ENCODE assay signal across 2 cellular contexts in the genomic region with DNA sequence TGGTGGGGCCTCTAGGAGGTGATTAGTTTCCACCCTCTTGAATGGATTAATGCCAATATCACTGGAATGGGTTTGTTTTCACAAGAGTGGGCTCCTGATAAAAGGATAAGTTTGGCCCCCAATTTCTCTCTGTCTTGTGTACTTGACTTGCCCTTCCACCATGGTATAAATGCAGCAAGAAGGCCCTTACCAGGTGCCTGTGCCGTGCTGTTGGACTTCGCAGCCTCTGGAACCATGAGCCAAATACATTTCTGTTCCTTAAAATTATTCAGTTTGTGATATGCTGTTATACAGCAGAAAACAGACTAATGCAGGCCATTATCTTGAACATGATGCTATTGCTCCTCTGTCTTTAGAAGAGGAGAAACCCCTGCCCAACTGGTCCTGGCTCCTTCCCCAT.
A peak's percentile ranks its signal among the peaks of the same experiment; 100 is the strongest.
TF ChIP-seq lines count a peak whose summit lies in the region.

No MANE protein-coding gene starts in this region.

TF ChIP-seq in HepG2, 621 proteins besides CTCF, POLR2A, EP300 and RAD21:
- TF ChIP-seq ZNF564 (CRISPR knock-in tag; IDR thresholded peaks at IDR 0.05) (peak; percentile 99), ZBTB43 (CRISPR knock-in tag; conservative IDR thresholded peaks at IDR 0.05) (no peak), ZFP37 (CRISPR knock-in tag; IDR thresholded peaks at IDR 0.05; ENCODE audit: borderline replicate concordance) (no peak)

TF ChIP-seq in K562, 482 proteins besides CTCF, POLR2A, EP300 and RAD21:
- TF ChIP-seq NCOA2 (IDR thresholded peaks at IDR 0.05; ENCODE audit: partially characterized antibody in 2 of 2) (no peak), CBX5 (IDR thresholded peaks at IDR 0.05; ENCODE audit: borderline replicate concordance, low read depth) (0 out of 2 replicates have a peak, but pooled peaks have one; percentile 24)
